25 cellular contexts compared by ENCODE assay signal in genomic region chr13:48634631-48635030, GRCh38. TPM values are rescaled to one million over a fixed set of nuclear protein-coding genes. Genes with fewer than 3 reads are reported as not detected.
DNase-seq lines count a peak whose midpoint lies in the region; ATAC-seq and TF ChIP-seq lines count a peak whose summit lies in the region.
"Had no signal": no experiment of that assay in that cellular context is flagged by ENCODE, and none has a peak within 500 bp of the region (broad histone marks: within the 10 kb centered on the region; RNA-seq: fewer than 3 reads in every experiment).

No MANE protein-coding gene starts in this region.

- no peak overlapping the region for H3K27ac Mint-ChIP-seq in endodermal cell
- H3K27ac Mint-ChIP-seq in stimulated activated memory B cell treated with anti-CD40 and anti-IgM and Interleukin-4, amounts not matched to agents 10 μg/mL and 1 μg/mL and 100 μg/mL, for 72 hours: no peak overlapping the region
- H3K27ac Mint-ChIP-seq in HFFc6: no peak overlapping the region
- H3K27ac Mint-ChIP-seq: B cell; CD8-positive, alpha-beta T cell had no signal

- H3K27me3 Mint-ChIP-seq in endodermal cell (ENCODE audit: insufficient read depth): no peaks in the 10 kb centered on the region
- H3K27me3 Mint-ChIP-seq in stimulated activated memory B cell treated with anti-CD40 and anti-IgM and Interleukin-4, amounts not matched to agents 10 μg/mL and 1 μg/mL and 100 μg/mL, for 72 hours: peaks cover 27% of the 10 kb centered on the region
- H3K27me3 Mint-ChIP-seq in HFFc6 (ENCODE audit: insufficient read depth): peaks cover 4% of the 10 kb centered on the region
- H3K27me3 Mint-ChIP-seq: CD4-positive, alpha-beta T cell had no signal

- no peak for ATAC-seq in stimulated activated memory B cell treated with anti-CD40 and anti-IgM and Interleukin-4, amounts not matched to agents 10 μg/mL and 1 μg/mL and 100 μg/mL, for 72 hours
- no peak for ATAC-seq in HG03460 (IDR thresholded peaks at IDR 0.05; ENCODE audit: unreplicated experiment)
- ATAC-seq: CD8-positive, alpha-beta T cell had no signal

- intact Hi-C loops in posterior vena cava (cut with DNase I): no loop called here

- peaks cover 8% of the 10 kb centered on the region; the same call in 1 of the 2 replicates for H3F3A ChIP-seq in MM.1S (ENCODE audit: insufficient read depth, low read length)

- H3K36me3 ChIP-seq in MM.1S (replicated peaks; ENCODE audit: insufficient read depth, low read length) (no peaks in the 10 kb centered on the region), endodermal cell (ENCODE audit: control insufficient read depth, insufficient read depth, low read length) (no peaks in the 10 kb centered on the region), subcutaneous abdominal adipose tissue (ENCODE audit: control insufficient read depth in 5 of 5, insufficient read depth in 5 of 5, low read length in 5 of 5) (no peaks in the 10 kb centered on the region)

- no peaks in the 10 kb centered on the region for H3K79me2 ChIP-seq in MM.1S (ENCODE audit: low read length)

- H3K4me2 ChIP-seq in MM.1S (ENCODE audit: low read depth, low read length): peak overlapping the region; percentile 13; the same call in 1 of the 2 replicates
- H3K4me2 ChIP-seq: BLaER1 treated with 17β-estradiol and CSF1 and Interleukin-3, amounts not matched to agents 10 nM and 100 nM had no signal

- H3K9me2 ChIP-seq in MM.1S (replicated peaks; ENCODE audit: insufficient read depth, low read length): no peaks in the 10 kb centered on the region

- H3K27me3 ChIP-seq in MM.1S (replicated peaks; ENCODE audit: insufficient read depth, low read length) (no peaks in the 10 kb centered on the region), endodermal cell (ENCODE audit: control insufficient read depth, insufficient read depth, low read length, poor library complexity, severe bottlenecking) (no peaks in the 10 kb centered on the region), subcutaneous abdominal adipose tissue (ENCODE audit: control insufficient read depth in 5 of 5, insufficient read depth in 4 of 5, low read length in 5 of 5) (no peaks in the 10 kb centered on the region)
- H3K27me3 ChIP-seq: BLaER1 treated with 17β-estradiol and CSF1 and Interleukin-3, amounts not matched to agents 10 nM and 100 nM had no signal

- H4K20me1 ChIP-seq in MM.1S (ENCODE audit: insufficient read depth, low read length): no peaks in the 10 kb centered on the region
- H4K20me1 ChIP-seq: BLaER1 treated with 17β-estradiol and CSF1 and Interleukin-3, amounts not matched to agents 10 nM and 100 nM had no signal

- H3K4me3 Mint-ChIP-seq in endodermal cell: no peak overlapping the region
- H3K4me3 Mint-ChIP-seq in stimulated activated memory B cell treated with anti-CD40 and anti-IgM and Interleukin-4, amounts not matched to agents 10 μg/mL and 1 μg/mL and 100 μg/mL, for 72 hours: no peak overlapping the region
- no peak overlapping the region for H3K4me3 Mint-ChIP-seq in HFFc6
- H3K4me3 Mint-ChIP-seq: B cell; CD4-positive, alpha-beta T cell; CD8-positive, alpha-beta T cell had no signal

- H3K9me3 ChIP-seq in MM.1S (replicated peaks; ENCODE audit: insufficient read depth, low read length) (no peaks in the 10 kb centered on the region), endodermal cell (ENCODE audit: control insufficient read depth, low read length) (peaks cover 45% of the 10 kb centered on the region), subcutaneous abdominal adipose tissue (ENCODE audit: control insufficient read depth in 5 of 5, low read length in 5 of 5) (peaks cover 4 to 10% (median 9%) of the 10 kb centered on the region in 5 donors)

- in situ Hi-C loops in G401 (cut with HindIII; ENCODE audit: low sequenced_read_pairs): no loop called here

- H3K36me3 Mint-ChIP-seq in endodermal cell (ENCODE audit: low read depth): no peaks in the 10 kb centered on the region
- H3K36me3 Mint-ChIP-seq in stimulated activated memory B cell treated with anti-CD40 and anti-IgM and Interleukin-4, amounts not matched to agents 10 μg/mL and 1 μg/mL and 100 μg/mL, for 72 hours: no peaks in the 10 kb centered on the region
- no peaks in the 10 kb centered on the region for H3K36me3 Mint-ChIP-seq in HFFc6 (ENCODE audit: low read depth)

- no peak overlapping the region for H2AFZ ChIP-seq in MM.1S (ENCODE audit: low read length)

- H3K9me3 Mint-ChIP-seq in endodermal cell: peaks cover 34% of the 10 kb centered on the region
- peaks cover 22% of the 10 kb centered on the region for H3K9me3 Mint-ChIP-seq in stimulated activated memory B cell treated with anti-CD40 and anti-IgM and Interleukin-4, amounts not matched to agents 10 μg/mL and 1 μg/mL and 100 μg/mL, for 72 hours
- H3K9me3 Mint-ChIP-seq in HFFc6: no peaks in the 10 kb centered on the region

- DNase-seq in G401 (ENCODE audit: low spot score): peak; percentile 55
- no peak for DNase-seq in MM.1S
- DNase-seq in endodermal cell: no peak
- DNase-seq in posterior vena cava (ENCODE audit: low spot score): no peak
- no peak for DNase-seq in HFFc6
- DNase-seq: 8988T; ACHN; AML-193; Caco-2; Calu3; CD4-positive, alpha-beta T cell; CD8-positive, alpha-beta T cell; DMS79 treated with DMSO at 0.1 percent for 48 hours; EL; GF-D8 had no signal

- TF ChIP-seq CTCF in MM.1S (IDR thresholded peaks at IDR 0.05; ENCODE audit: low read length): no peak
- TF ChIP-seq CTCF in endodermal cell (conservative IDR thresholded peaks at IDR 0.05): no peak
- TF ChIP-seq CTCF in HFFc6 (IDR thresholded peaks at IDR 0.05): no peak

- H3K4me3 ChIP-seq in MM.1S (ENCODE audit: low read length) (no peak overlapping the region), endodermal cell (ENCODE audit: low read length) (peak overlapping the region; percentile 43), subcutaneous abdominal adipose tissue (ENCODE audit: low read depth in 1 of 5, low read length in 5 of 5) (no peak overlapping the region)
- H3K4me3 ChIP-seq: BLaER1 treated with 17β-estradiol and CSF1 and Interleukin-3, amounts not matched to agents 10 nM and 100 nM had no signal

- no peaks in the 10 kb centered on the region for H3K4me1 Mint-ChIP-seq in endodermal cell
- H3K4me1 Mint-ChIP-seq in stimulated activated memory B cell treated with anti-CD40 and anti-IgM and Interleukin-4, amounts not matched to agents 10 μg/mL and 1 μg/mL and 100 μg/mL, for 72 hours: no peaks in the 10 kb centered on the region
- H3K4me1 Mint-ChIP-seq in HFFc6 (ENCODE audit: low read depth): no peaks in the 10 kb centered on the region
- H3K4me1 Mint-ChIP-seq: B cell had no signal

- H3K4me1 ChIP-seq in MM.1S (ENCODE audit: low read length) (peaks cover 17% of the 10 kb centered on the region), endodermal cell (ENCODE audit: control insufficient read depth, insufficient read depth, low read length) (no peaks in the 10 kb centered on the region), subcutaneous abdominal adipose tissue (ENCODE audit: control insufficient read depth in 5 of 5, insufficient read depth in 5 of 5, low read length in 5 of 5) (peaks cover 0 to 50% (median 30%) of the 10 kb centered on the region in 5 donors)
- H3K4me1 ChIP-seq: BLaER1 treated with 17β-estradiol and CSF1 and Interleukin-3, amounts not matched to agents 10 nM and 100 nM had no signal

- H3K27ac ChIP-seq in MM.1S (ENCODE audit: low read length): no peak overlapping the region
- H3K27ac ChIP-seq in endodermal cell (ENCODE audit: low read depth, low read length): no peak overlapping the region
- H3K27ac ChIP-seq in subcutaneous abdominal adipose tissue (ENCODE audit: low read depth, low read length): peak overlapping the region; percentile 34
- H3K27ac ChIP-seq: BLaER1 treated with 17β-estradiol and CSF1 and Interleukin-3, amounts not matched to agents 10 nM and 100 nM; C4-2B had no signal

- H3K9ac ChIP-seq in MM.1S (ENCODE audit: low read length) (no peak overlapping the region), endodermal cell (ENCODE audit: extremely low read depth, low read length, poor library complexity, severe bottlenecking) (no peak overlapping the region), subcutaneous abdominal adipose tissue (ENCODE audit: low read length in 5 of 5) (no peak overlapping the region)
- H3K9ac ChIP-seq: BLaER1 treated with 17β-estradiol and CSF1 and Interleukin-3, amounts not matched to agents 10 nM and 100 nM had no signal

RNA-seq across cellular contexts. Expression of gene CYSLTR2, which starts 19.1 kb away (rescaled TPM):
- not detected in 2 replicates for total RNA-seq in G401 (2014; rRNA removed; shearing (Covaris generic))
- total RNA-seq in endodermal cell (not detected), posterior vena cava (1 to 10 TPM in 1 of 2 donors, under 1 TPM in 1; 0.86 to 2.2 TPM)
- not detected for polyA plus RNA-seq in endodermal cell (2013, experiment 1 of 2)
- 0.08 TPM for polyA plus RNA-seq in endodermal cell (2013, experiment 2 of 2)
- total RNA-seq in HFFc6 (2021; fragmentation: NEBNext Ultra II Directional; extraction: Animal tissue kit (Norgen Biotek cat#: 25700)): not detected
- total RNA-seq: A673, B cell, Caco-2, Calu3, Daoy had no signal
- polyA plus RNA-seq: AG04450, BJ had no signal
